Comparison of ENCODE assay signal across 8 cellular contexts in genomic region chr13:41053384-41053826, GRCh38. TPM values are rescaled to one million over a fixed set of nuclear protein-coding genes. Genes with fewer than 3 reads are reported as not detected.
DNase-seq lines count a peak whose midpoint lies in the region; ATAC-seq, FAIRE-seq and TF ChIP-seq lines count a peak whose summit lies in the region.

No MANE protein-coding gene starts in this region.

- H3K9ac ChIP-seq in adipocyte (ENCODE audit: low read length) = peak overlapping the region; percentile 69

- peaks cover 7% of the 10 kb centered on the region for H3K36me3 ChIP-seq in adipocyte (ENCODE audit: control insufficient read depth, insufficient read depth, low read length, severe bottlenecking)

- no peak overlapping the region for H3K4me3 Mint-ChIP-seq in natural killer cell

- DNase-seq in adipocyte (ENCODE audit: low read depth) (peak; percentile 78), natural killer cell (no peak), D721Med (ENCODE audit: insufficient read length, low spot score) (no peak), nucleus accumbens (lab: John Stamatoyannopoulos, UW) (no peak)

- no peaks in the 10 kb centered on the region for H3K27me3 Mint-ChIP-seq in natural killer cell (ENCODE audit: low read depth in 2 of 2)

- no peaks in the 10 kb centered on the region for H3K27me3 ChIP-seq in adipocyte (replicated peaks; ENCODE audit: control insufficient read depth, insufficient read depth, low read length)

- H3K9me3 ChIP-seq in adipocyte (ENCODE audit: control insufficient read depth, low read length) = no peaks in the 10 kb centered on the region

- peaks cover 18 to 38% of the 10 kb centered on the region in 2 donors for H3K4me1 Mint-ChIP-seq in natural killer cell

- H3K9me3 Mint-ChIP-seq in natural killer cell = no peaks in the 10 kb centered on the region

- peak overlapping the region; percentile 74 for H3K4me3 ChIP-seq in adipocyte (ENCODE audit: low read length)

- H3K4me1 ChIP-seq in adipocyte (ENCODE audit: control insufficient read depth, insufficient read depth, low read length) = peaks cover 66% of the 10 kb centered on the region

- no peak overlapping the region for H3K27ac Mint-ChIP-seq in natural killer cell

- TF ChIP-seq CTCF in natural killer cell (IDR thresholded peaks at IDR 0.05) (no peak), D721Med (IDR thresholded peaks at IDR 0.05; ENCODE audit: insufficient read depth, missing control alignments) (no peak)

- no peaks in the 10 kb centered on the region for H3K36me3 Mint-ChIP-seq in natural killer cell

- ATAC-seq in GM18870 (IDR thresholded peaks at IDR 0.05; ENCODE audit: unreplicated experiment) (peak; percentile 72), HG03139 (IDR thresholded peaks at IDR 0.05; ENCODE audit: unreplicated experiment) (peak; percentile 67), natural killer cell (peak; percentile 21 to 62 (median 50)), GM18873 (IDR thresholded peaks at IDR 0.05; ENCODE audit: low FRiP score, unreplicated experiment) (no peak), HG02884 (IDR thresholded peaks at IDR 0.05; ENCODE audit: unreplicated experiment) (no peak)

- FAIRE-seq in D721Med (lab: Jason Lieb, UNC) = no peak

- intact Hi-C loops in natural killer cell (cut with micrococcal nuclease) = no loop called here

RNA-seq across cellular contexts. Expression of gene WBP4, which starts 7.9 kb away (rescaled TPM):
- total RNA-seq in natural killer cell = 1 to 10 TPM; 4.2 to 6.8 (median 5.1) TPM

RNA-seq across cellular contexts. Expression of gene ELF1, which starts 34.3 kb away (rescaled TPM):
- total RNA-seq in natural killer cell = 100 to 1,000 TPM; 174 to 216 (median 193) TPM

Comparison
In these comparisons a context has a peak if more than half of its experiments do, and no peak if none do; other contexts are left out.
1. ATAC-seq: peak in GM18870 (single experiment), HG03139 (single experiment) and natural killer cell (3 of 3); none in GM18873 (single experiment) and HG02884 (single experiment).